10 cellular contexts compared by ENCODE assay signal in the genomic region with DNA sequence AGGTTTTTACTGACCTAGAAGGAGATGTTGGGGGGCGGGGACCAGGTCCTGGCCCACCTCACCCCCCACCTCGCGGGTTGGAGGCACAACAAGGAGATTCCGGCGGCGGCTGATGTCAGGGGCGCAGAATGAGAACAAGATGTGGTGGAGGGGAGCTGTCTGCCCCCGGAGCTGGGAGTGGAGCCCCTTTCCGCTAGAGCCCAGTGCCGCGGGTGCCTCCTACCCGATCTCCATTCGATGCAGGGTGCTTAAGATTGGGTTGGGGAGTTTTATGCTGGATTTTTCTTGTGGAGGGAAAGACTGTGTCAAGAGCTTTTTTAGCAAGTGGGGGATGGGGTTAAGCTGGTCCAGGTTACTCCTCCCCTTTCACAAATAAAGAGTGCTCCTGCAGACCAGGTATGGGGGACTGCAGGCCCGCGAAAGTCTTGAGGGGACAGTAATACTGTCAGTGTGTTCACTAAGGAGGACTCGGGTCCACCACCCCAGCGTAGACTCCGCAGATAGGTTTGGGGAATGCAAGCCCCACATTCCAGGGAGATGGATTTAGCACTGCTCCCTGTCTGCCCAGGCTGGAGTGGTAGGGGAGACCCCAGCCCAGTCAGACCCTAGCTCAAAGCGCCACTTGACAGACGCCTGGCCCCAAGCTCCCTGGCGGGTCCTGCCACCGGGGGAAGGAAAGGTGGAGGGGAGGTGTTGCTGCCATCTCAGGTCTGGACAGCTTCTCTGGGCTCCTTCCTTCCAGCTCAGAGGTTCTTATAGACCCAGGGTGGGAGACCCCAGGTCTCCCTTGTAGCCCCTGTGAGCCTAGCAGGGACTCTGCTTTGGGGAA. TPM values are rescaled to one million over a fixed set of nuclear protein-coding genes. Genes with fewer than 3 reads are reported as not detected.
DNase-seq lines count a peak whose midpoint lies in the region; ATAC-seq, FAIRE-seq and TF ChIP-seq lines count a peak whose summit lies in the region.
"Had no signal": no experiment of that assay in that cellular context is flagged by ENCODE, and none has a peak within 500 bp of the region (broad histone marks: within the 10 kb centered on the region; RNA-seq: fewer than 3 reads in every experiment).

No MANE protein-coding gene starts in this region.

- WGBS in GM12878 (ENCODE audit: insufficient coverage, insufficient replicate concordance, low lambda C conversion rate, missing lambda C conversion rate): 14% methylated on average over 22 of the region's 22 CpGs

- peaks cover 82% of the 10 kb centered on the region for H3K27me3 Mint-ChIP-seq in T-helper 1 cell treated with Interleukin-12 subunit alpha and Interleukin-12 subunit beta and Interleukin-4 antibody, amounts not matched to agents 30 μg/mL and 1 μg/mL, for 36 hours (ENCODE audit: low read depth)

- H3F3A ChIP-seq in neural cell (ENCODE audit: insufficient read depth, low read length, poor library complexity, severe bottlenecking): no peaks in the 10 kb centered on the region

- no peaks in the 10 kb centered on the region for H4K20me1 ChIP-seq in GM12878 (ENCODE audit: control insufficient read depth, insufficient read depth)
- H4K20me1 ChIP-seq in neural cell (ENCODE audit: insufficient read depth): no peaks in the 10 kb centered on the region

- H3K4me1 Mint-ChIP-seq in T-helper 1 cell treated with Interleukin-12 subunit alpha and Interleukin-12 subunit beta and Interleukin-4 antibody, amounts not matched to agents 30 μg/mL and 1 μg/mL, for 36 hours (ENCODE audit: low read depth): peaks cover 16% of the 10 kb centered on the region

- no peak overlapping the region for H3K27ac Mint-ChIP-seq in T-helper 1 cell treated with Interleukin-12 subunit alpha and Interleukin-12 subunit beta and Interleukin-4 antibody, amounts not matched to agents 30 μg/mL and 1 μg/mL, for 36 hours

- no peak for TF ChIP-seq POLR2A in GM12878 (IDR thresholded peaks at IDR 0.05; ENCODE audit: low read depth, low read length)

- TF ChIP-seq CTCF in GM12878 (IDR thresholded peaks at IDR 0.05 in 2 of 3, conservative IDR thresholded peaks at IDR 0.05 in 1 of 3; ENCODE audit: control insufficient read depth in 2 of 3, extremely low read depth in 1 of 3, insufficient read depth in 1 of 3, low read depth in 3 of 3, low read length in 3 of 3): no peak
- TF ChIP-seq CTCF in neural cell (IDR thresholded peaks at IDR 0.05; ENCODE audit: poor library complexity, severe bottlenecking): no peak

- H3K4me3 Mint-ChIP-seq in T-helper 1 cell treated with Interleukin-12 subunit alpha and Interleukin-12 subunit beta and Interleukin-4 antibody, amounts not matched to agents 30 μg/mL and 1 μg/mL, for 36 hours: peak overlapping the region; percentile 55

- H3K9me3 ChIP-seq in HUES48 (ENCODE audit: control insufficient read depth, insufficient read depth, low read length) (no peaks in the 10 kb centered on the region), GM12878 (replicated peaks; ENCODE audit: control insufficient read depth, insufficient read depth, low read length) (no peaks in the 10 kb centered on the region), neural cell (ENCODE audit: low read length) (no peaks in the 10 kb centered on the region)

- H3K4me1 ChIP-seq in HUES48 (ENCODE audit: control insufficient read depth, insufficient read depth, low read length): peaks cover 28% of the 10 kb centered on the region
- H3K4me1 ChIP-seq in GM12878 (ENCODE audit: control insufficient read depth, insufficient read depth, low read length): peaks cover 14% of the 10 kb centered on the region; the same call in 1 of the 2 replicates

- CTCF ChIA-PET in GM12878 (lab: Yijun Ruan, JAX): interaction anchor here (0.5 kb wide), 1 partner anchor 102 kb away, joined by 3 read pairs; no protein-coding TSS in a partner anchor

- no peak overlapping the region for H2AFZ ChIP-seq in GM12878 (ENCODE audit: control insufficient read depth, low read depth, low read length)
- H2AFZ ChIP-seq in neural cell (ENCODE audit: low read depth, low read length): no peak overlapping the region

- H3K79me2 ChIP-seq in GM12878 (ENCODE audit: control insufficient read depth, insufficient read depth, low read length) (no peaks in the 10 kb centered on the region), neural cell (replicated peaks; ENCODE audit: insufficient read depth, low read length) (no peaks in the 10 kb centered on the region)

- DNase-seq in T-helper 1 cell: no peak
- DNase-seq in GM12878 (ENCODE audit: low read depth, low spot score): no peak
- no peak for DNase-seq in ureter (ENCODE audit: low spot score)
- DNase-seq: stimulated activated CD4-positive, alpha-beta T cell treated with anti-CD3 and anti-CD28 coated beads, Interleukin-15, amount 100 ng/mL, for 24 hours had no signal

- H3K4me3 ChIP-seq in HUES48 (ENCODE audit: low read depth, low read length) (peak overlapping the region; percentile 51), GM12878 (no peak overlapping the region), neural cell (ENCODE audit: low read length) (peak overlapping the region; percentile 87)

- H3K9me2 ChIP-seq in neural cell (ENCODE audit: insufficient read depth, low read length): no peaks in the 10 kb centered on the region

- TF ChIP-seq EP300 in GM12878 (IDR thresholded peaks at IDR 0.05; ENCODE audit: borderline replicate concordance in 1 of 2, control insufficient read depth in 1 of 2, low read depth in 2 of 2, low read length in 2 of 2): no peak
- TF ChIP-seq EP300 in neural cell (conservative IDR thresholded peaks at IDR 0.05; ENCODE audit: poor library complexity, severe bottlenecking): no peak

- FAIRE-seq in GM12878 (lab: Jason Lieb, UNC): no peak

- no peak overlapping the region for H3K27ac ChIP-seq in HUES48 (ENCODE audit: low read depth, low read length)
- H3K27ac ChIP-seq in GM12878 (ENCODE audit: control insufficient read depth, insufficient read depth): no peak overlapping the region
- H3K27ac ChIP-seq in neural cell (ENCODE audit: low read length): peak overlapping the region; percentile 5

- H3K4me2 ChIP-seq in GM12878 (ENCODE audit: control insufficient read depth, insufficient read depth) (0 out of 2 replicates have a peak overlapping the region, but pooled peaks have one; percentile 17), neural cell (ENCODE audit: low read length) (peak overlapping the region; percentile 76)

- POLR2A ChIA-PET in GM12878 (lab: Charles Lee): no interaction called here

- H3K9me3 Mint-ChIP-seq in T-helper 1 cell treated with Interleukin-12 subunit alpha and Interleukin-12 subunit beta and Interleukin-4 antibody, amounts not matched to agents 30 μg/mL and 1 μg/mL, for 36 hours: no peaks in the 10 kb centered on the region

- RAD21 ChIA-PET in GM12878 (lab: Charles Lee; ENCODE audit: unreplicated experiment): interaction anchor here (0.5 to 1.0 kb wide), 3 partner anchors 10 to 131 kb away, joined by 3 to 6 read pairs (median 5); no protein-coding TSS in a partner anchor

- no peaks in the 10 kb centered on the region for H3K36me3 Mint-ChIP-seq in T-helper 1 cell treated with Interleukin-12 subunit alpha and Interleukin-12 subunit beta and Interleukin-4 antibody, amounts not matched to agents 30 μg/mL and 1 μg/mL, for 36 hours (ENCODE audit: low read depth)

- TF ChIP-seq RAD21 in GM12878 (IDR thresholded peaks at IDR 0.05; ENCODE audit: insufficient read depth, low read depth, low read length): no peak
- TF ChIP-seq RAD21 in neural cell (conservative IDR thresholded peaks at IDR 0.05): peak; percentile 18

- in situ Hi-C loops in GM12878 (cut with MboI): no loop called here

- H3K9ac ChIP-seq in HUES48 (ENCODE audit: low read depth, low read length) (no peak overlapping the region), GM12878 (ENCODE audit: control insufficient read depth, insufficient read depth, low read length) (no peak overlapping the region), neural cell (ENCODE audit: low read length) (peak overlapping the region; percentile 75)

- H3K36me3 ChIP-seq in HUES48 (ENCODE audit: control insufficient read depth, insufficient read depth, low read length) (no peaks in the 10 kb centered on the region), GM12878 (ENCODE audit: control insufficient read depth in 2 of 2, insufficient read depth in 2 of 2, low read length in 1 of 2) (no peaks in the 10 kb centered on the region), neural cell (ENCODE audit: insufficient read depth, low read length) (no peaks in the 10 kb centered on the region)

- no TSS peak for BruUV-seq in GM12878 (replicated peaks; lab: Mats Ljungman, UMichigan)

- no peak for ATAC-seq in GM12878
- ATAC-seq in HG03342 (IDR thresholded peaks at IDR 0.05; ENCODE audit: unreplicated experiment): no peak
- ATAC-seq in HG02588 (IDR thresholded peaks at IDR 0.05; ENCODE audit: unreplicated experiment): no peak

- H3K27me3 ChIP-seq in HUES48 (ENCODE audit: control insufficient read depth, insufficient read depth, low read length) (peaks cover 88% of the 10 kb centered on the region), GM12878 (replicated peaks in 1 of 2; ENCODE audit: control insufficient read depth in 2 of 2, insufficient read depth in 2 of 2, low read length in 1 of 2) (peaks cover 20 to 23% of the 10 kb centered on the region in 2 experiments), neural cell (ENCODE audit: insufficient read depth, low read depth, low read length) (peaks cover 50% of the 10 kb centered on the region)

- SMC1A ChIA-PET in GM12878 (lab: Charles Lee; ENCODE audit: uncharacterized antibody, unreplicated experiment): interaction anchor here (0.6 kb wide), 1 partner anchor 531 kb away, joined by 3 read pairs; no protein-coding TSS in a partner anchor

- intact Hi-C loops in GM12878 (cut with micrococcal nuclease; ENCODE audit: unreplicated experiment): no loop called here

RNA-seq across cellular contexts. Expression of a gene that starts 2.0 kb away (rescaled TPM):
- total RNA-seq in GM12878 (2013; cell fraction: nucleolus; rRNA removed): 0.61 and 0.81 TPM in 2 replicates
- total RNA-seq in GM12878 (2014; rRNA removed): not detected in 2 replicates
- not detected in 2 replicates for total RNA-seq in GM12878 (2014; rRNA removed; fragmentation: Illumina TruSeq; extraction: Trizol)
- 0.03 TPM in 1 of 2 replicates, not detected in the other for total RNA-seq in GM12878 (2021)
- not detected for polyA plus RNA-seq in GM12878 (2011; ENCODE audit: low read depth)
- polyA plus RNA-seq in GM12878 (2011; rRNA removed): 0.03 and 0.15 TPM in 2 replicates
- polyA plus RNA-seq in GM12878 (2011; cell fraction: cytosol; rRNA removed): 0.03 and 0.18 TPM in 2 replicates
- 0.20 and 0.31 TPM in 2 replicates for polyA plus RNA-seq in GM12878 (2011; cell fraction: nucleus; rRNA removed)
- 0.03 and 0.04 TPM in 2 replicates for polyA plus RNA-seq in GM12878 (2012)
- polyA plus RNA-seq in GM12878 (2014; fragmentation: Illumina TruSeq; extraction: Trizol): not detected in 2 replicates
- polyA plus RNA-seq in GM12878 (2014; fragmentation: Nextera tagmentation; extraction: Ambion mirVana): not detected
- polyA plus RNA-seq in GM12878 (2014; rRNA removed): not detected in 2 replicates
- polyA plus RNA-seq in GM12878 (2016; fragmentation: Nextera tagmentation; extraction: Ambion mirVana): not detected
- polyA minus RNA-seq in GM12878 (2011; rRNA and poly(A)+ RNA removed): 0.07 and 0.21 TPM in 2 replicates
- polyA minus RNA-seq in GM12878 (2011; cell fraction: cytosol; rRNA and poly(A)+ RNA removed): not detected in 2 replicates
- 0.19 and 0.36 TPM in 2 replicates for polyA minus RNA-seq in GM12878 (2011; cell fraction: nucleus; rRNA and poly(A)+ RNA removed)
- 10.9 and 11.0 TPM in 2 replicates for polyA plus RNA-seq in neural cell
- polyA minus RNA-seq in neural cell: 24.1 and 28.0 TPM in 2 replicates
- 0.36 TPM for total RNA-seq in ureter

RNA-seq across cellular contexts. Expression of a gene that starts 15.5 kb away (rescaled TPM):
- total RNA-seq in GM12878 (2013; cell fraction: nucleolus; rRNA removed): 91.7 and 104 TPM in 2 replicates
- total RNA-seq in GM12878 (2014; rRNA removed): 41.7 and 45.3 TPM in 2 replicates
- 18.9 and 21.0 TPM in 2 replicates for total RNA-seq in GM12878 (2014; rRNA removed; fragmentation: Illumina TruSeq; extraction: Trizol)
- total RNA-seq in GM12878 (2021): 39.9 and 40.4 TPM in 2 replicates
- polyA plus RNA-seq in GM12878 (2011; ENCODE audit: low read depth): 13.9 TPM
- 12.1 and 23.1 TPM in 2 replicates for polyA plus RNA-seq in GM12878 (2011; rRNA removed)
- polyA plus RNA-seq in GM12878 (2011; cell fraction: cytosol; rRNA removed): 32.8 and 42.3 TPM in 2 replicates
- polyA plus RNA-seq in GM12878 (2011; cell fraction: nucleus; rRNA removed): 218 and 263 TPM in 2 replicates
- 31.9 and 38.6 TPM in 2 replicates for polyA plus RNA-seq in GM12878 (2012)
- 8.7 and 17.3 TPM in 2 replicates for polyA plus RNA-seq in GM12878 (2014; fragmentation: Illumina TruSeq; extraction: Trizol)
- 1 to 10 TPM; 2.1 to 3.9 TPM for polyA plus RNA-seq in GM12878 (2014; fragmentation: Nextera tagmentation; extraction: Ambion mirVana)
- polyA plus RNA-seq in GM12878 (2014; rRNA removed): 54.8 and 69.8 TPM in 2 replicates
- 10 to 100 TPM; 30.1 to 30.8 TPM for polyA plus RNA-seq in GM12878 (2016; fragmentation: Nextera tagmentation; extraction: Ambion mirVana)
- 16.5 and 32.9 TPM in 2 replicates for polyA minus RNA-seq in GM12878 (2011; rRNA and poly(A)+ RNA removed)
- polyA minus RNA-seq in GM12878 (2011; cell fraction: cytosol; rRNA and poly(A)+ RNA removed): 9.1 and 11.6 TPM in 2 replicates
- polyA minus RNA-seq in GM12878 (2011; cell fraction: nucleus; rRNA and poly(A)+ RNA removed): 52.7 and 79.3 TPM in 2 replicates
- 48.1 and 53.5 TPM in 2 replicates for polyA plus RNA-seq in neural cell
- 21.6 and 24.1 TPM in 2 replicates for polyA minus RNA-seq in neural cell
- 101 TPM for total RNA-seq in ureter

RNA-seq across cellular contexts. Expression of a gene that starts 29.9 kb away (rescaled TPM):
- total RNA-seq in GM12878 (2013; cell fraction: nucleolus; rRNA removed): not detected in 2 replicates
- not detected in 2 replicates for total RNA-seq in GM12878 (2014; rRNA removed)
- total RNA-seq in GM12878 (2014; rRNA removed; fragmentation: Illumina TruSeq; extraction: Trizol): not detected in 2 replicates
- total RNA-seq in GM12878 (2021): not detected in 2 replicates
- polyA plus RNA-seq in GM12878 (2011; ENCODE audit: low read depth): not detected
- polyA plus RNA-seq in GM12878 (2011; rRNA removed): not detected in 2 replicates
- polyA plus RNA-seq in GM12878 (2011; cell fraction: cytosol; rRNA removed): not detected in 2 replicates
- not detected in 2 replicates for polyA plus RNA-seq in GM12878 (2011; cell fraction: nucleus; rRNA removed)
- 0.08 and 0.09 TPM in 2 replicates for polyA plus RNA-seq in GM12878 (2012)
- polyA plus RNA-seq in GM12878 (2014; fragmentation: Illumina TruSeq; extraction: Trizol): not detected in 2 replicates
- polyA plus RNA-seq in GM12878 (2014; fragmentation: Nextera tagmentation; extraction: Ambion mirVana): not detected
- not detected in 2 replicates for polyA plus RNA-seq in GM12878 (2014; rRNA removed)
- under 1 TPM; 0.04 to 0.07 TPM for polyA plus RNA-seq in GM12878 (2016; fragmentation: Nextera tagmentation; extraction: Ambion mirVana)
- not detected in 2 replicates for polyA minus RNA-seq in GM12878 (2011; rRNA and poly(A)+ RNA removed)
- polyA minus RNA-seq in GM12878 (2011; cell fraction: cytosol; rRNA and poly(A)+ RNA removed): not detected in 2 replicates
- 0.10 and 0.12 TPM in 2 replicates for polyA minus RNA-seq in GM12878 (2011; cell fraction: nucleus; rRNA and poly(A)+ RNA removed)
- not detected in 2 replicates for polyA plus RNA-seq in neural cell
- polyA minus RNA-seq in neural cell: 0.81 and 0.97 TPM in 2 replicates
- total RNA-seq in ureter: 70.5 TPM

RNA-seq across cellular contexts. Expression of a gene that starts 54.2 kb away (rescaled TPM):
- total RNA-seq in GM12878 (2013; cell fraction: nucleolus; rRNA removed): 3.7 TPM in 2 replicates
- total RNA-seq in GM12878 (2014; rRNA removed) (1.9 and 2.4 TPM in 2 replicates), GM12878 (2014; rRNA removed; fragmentation: Illumina TruSeq; extraction: Trizol) (1.0 and 1.2 TPM in 2 replicates), GM12878 (2021) (2.4 TPM in 2 replicates), ureter (1.1 TPM)
- 0.46 TPM for polyA plus RNA-seq in GM12878 (2011; ENCODE audit: low read depth)
- polyA plus RNA-seq in GM12878 (2011; rRNA removed) (0.58 and 0.92 TPM in 2 replicates), GM12878 (2014; fragmentation: Illumina TruSeq; extraction: Trizol) (1.3 and 2.8 TPM in 2 replicates), GM12878 (2014; fragmentation: Nextera tagmentation; extraction: Ambion mirVana) (under 1 TPM; 0.23 to 0.27 TPM), GM12878 (2014; rRNA removed) (2.3 and 2.7 TPM in 2 replicates), GM12878 (2016; fragmentation: Nextera tagmentation; extraction: Ambion mirVana) (1 to 10 TPM; 1.7 to 1.8 TPM), neural cell (0.34 and 0.35 TPM in 2 replicates)
- polyA plus RNA-seq in GM12878 (2011; cell fraction: cytosol; rRNA removed): 0.35 and 0.51 TPM in 2 replicates
- polyA plus RNA-seq in GM12878 (2011; cell fraction: nucleus; rRNA removed): 1.6 and 2.5 TPM in 2 replicates
- polyA plus RNA-seq in GM12878 (2012): 0.85 and 1.00 TPM in 2 replicates
- polyA minus RNA-seq in GM12878 (2011; rRNA and poly(A)+ RNA removed): 0.57 and 0.66 TPM in 2 replicates
- not detected in 2 replicates for polyA minus RNA-seq in GM12878 (2011; cell fraction: cytosol; rRNA and poly(A)+ RNA removed)
- polyA minus RNA-seq in GM12878 (2011; cell fraction: nucleus; rRNA and poly(A)+ RNA removed): 1.2 and 1.4 TPM in 2 replicates
- not detected in 2 replicates for polyA minus RNA-seq in neural cell
- total RNA-seq: M059J had no signal

Comparison
In these comparisons a context has a peak if more than half of its experiments do, and no peak if none do; other contexts are left out.
1. RNA of a gene that starts 29.9 kb away (total RNA-seq): 70.5 TPM in ureter (single experiment); not detected in GM12878; every median in the first group is over 10 times any median in the second.